ENCODE assay signal across 8 cellular contexts in genomic region chr18:55415258-55415871, GRCh38.
DNase-seq lines count a peak whose midpoint lies in the region; ATAC-seq and TF ChIP-seq lines count a peak whose summit lies in the region.

No MANE protein-coding gene starts in this region.

- TF ChIP-seq CTCF in GM12872 (IDR thresholded peaks at IDR 0.05; ENCODE audit: insufficient read depth, low read depth, low read length) (peak; percentile 82), adrenal gland (IDR thresholded peaks at IDR 0.05) (peak; percentile 74 to 97 (median 88)), left ventricle myocardium inferior (IDR thresholded peaks at IDR 0.05; ENCODE audit: borderline replicate concordance) (peak; percentile 98), gastrocnemius medialis (IDR thresholded peaks at IDR 0.05 in 4 of 5, conservative IDR thresholded peaks at IDR 0.05 in 1 of 5) (peak; percentile 77 to 95 (median 87))

- intact Hi-C loops in adrenal gland (cut with DNase I) (loop anchor here (10.0 kb wide), 2 partner anchors 71 to 1159 kb away; no protein-coding TSS in a partner anchor), left ventricle myocardium inferior (cut with micrococcal nuclease) (loop anchor here (5.0 to 10.0 kb wide), 2 partner anchors 367 to 1159 kb away; no protein-coding TSS in a partner anchor), gastrocnemius medialis (cut with DNase I; ENCODE audit: low total_unique reads) (loop anchor here (1.0 to 5.0 kb wide), 3 partner anchors 178 to 1162 kb away; no protein-coding TSS in a partner anchor)

- H3K27me3 ChIP-seq in adrenal gland (no peaks in the 10 kb centered on the region), left ventricle myocardium inferior (ENCODE audit: low read depth) (no peaks in the 10 kb centered on the region), gastrocnemius medialis (no peaks in the 10 kb centered on the region)

- DNase-seq in NCI-H1092 treated with DMSO at 0.1 percent for 48 hours (lab: John Stamatoyannopoulos, UW) (peak; percentile 57), T follicular helper cell (ENCODE audit: low read depth) (peak; percentile 44), adrenal gland (peak; percentile 78 to 95 (median 89)), left ventricle myocardium inferior (peak; percentile 89), gastrocnemius medialis (peak; percentile 73 to 80)

- H3K36me3 ChIP-seq in adrenal gland (replicated peaks in 1 of 2) = no peaks in the 10 kb centered on the region
- H3K36me3 ChIP-seq in left ventricle myocardium inferior = no peaks in the 10 kb centered on the region
- H3K36me3 ChIP-seq in gastrocnemius medialis = no peaks in the 10 kb centered on the region

- peaks cover 0 to 4% of the 10 kb centered on the region in 2 donors for H3K4me1 ChIP-seq in adrenal gland (replicated peaks in 1 of 2)
- H3K4me1 ChIP-seq in left ventricle myocardium inferior = peaks cover 59% of the 10 kb centered on the region
- H3K4me1 ChIP-seq in gastrocnemius medialis = peaks cover 60 to 69% of the 10 kb centered on the region in 2 donors

- H3K27ac ChIP-seq in adrenal gland = no peak overlapping the region
- peak overlapping the region; percentile 53 for H3K27ac ChIP-seq in left ventricle myocardium inferior (replicated peaks)
- peak overlapping the region; percentile 11 to 92 (median 89) for H3K27ac ChIP-seq in gastrocnemius medialis

- TF ChIP-seq POLR2A in adrenal gland (IDR thresholded peaks at IDR 0.05) (no peak), gastrocnemius medialis (IDR thresholded peaks at IDR 0.05) (no peak)

- in situ Hi-C loops in gastrocnemius medialis (cut with MboI; ENCODE audit: low sequenced_read_pairs in 4 of 4) = loop anchor here (5.0 to 25.0 kb wide), 8 partner anchors 93 to 1159 kb away; no protein-coding TSS in a partner anchor

- ATAC-seq in HG02610 (IDR thresholded peaks at IDR 0.05; ENCODE audit: unreplicated experiment) (peak; percentile 90), gastrocnemius medialis (peak; percentile 77 to 81), HG02970 (IDR thresholded peaks at IDR 0.05; ENCODE audit: low FRiP score, unreplicated experiment) (no peak)

- 11 to 18% (median 14%) methylated on average over 6 of the region's 6 CpGs for WGBS in adrenal gland, 4 donors

- H3K9me3 ChIP-seq in adrenal gland (replicated peaks in 1 of 3) (no peaks in the 10 kb centered on the region), left ventricle myocardium inferior (replicated peaks) (no peaks in the 10 kb centered on the region), gastrocnemius medialis (no peaks in the 10 kb centered on the region)

- no peak overlapping the region for H3K4me3 ChIP-seq in adrenal gland
- peak overlapping the region; percentile 8 for H3K4me3 ChIP-seq in left ventricle myocardium inferior
- H3K4me3 ChIP-seq in gastrocnemius medialis = no peak overlapping the region

Comparison
In these comparisons a context has a peak if more than half of its experiments do, and no peak if none do; other contexts are left out.
1. H3K27ac ChIP-seq: peak in left ventricle myocardium inferior (single experiment) and gastrocnemius medialis (4 of 4); none in adrenal gland (0 of 5).
2. Peak in every context shown above with its lines, with median percentiles within 50 percentile points of each other: CTCF ChIP-seq and DNase-seq.